ENCODE assay signal across 12 cellular contexts in genomic region chr22:20031732-20032406, GRCh38. TPM values are rescaled to one million over a fixed set of nuclear protein-coding genes. Genes with fewer than 3 reads are reported as not detected.
DNase-seq lines count a peak whose midpoint lies in the region; TF ChIP-seq lines count a peak whose summit lies in the region.
"Had no signal": no experiment of that assay in that cellular context is flagged by ENCODE, and none has a peak within 500 bp of the region (broad histone marks: within the 10 kb centered on the region; RNA-seq: fewer than 3 reads in every experiment).

No MANE protein-coding gene starts in this region.

- WGBS in mammary epithelial cell (ENCODE audit: low coverage, missing lambda C conversion rate) = 87% methylated on average over 10 of the region's 16 CpGs

- H3K27ac ChIP-seq in Peyer's patch = no peak overlapping the region
- no peak overlapping the region for H3K27ac ChIP-seq in mammary epithelial cell (ENCODE audit: insufficient read depth, low read depth, low read length)
- H3K27ac ChIP-seq: SJCRH30 had no signal

- in situ Hi-C loops in mammary epithelial cell (cut with MboI; ENCODE audit: low sequenced_read_pairs in 2 of 2) = no loop called here

- BruUV-seq in mammary epithelial cell (replicated peaks; lab: Mats Ljungman, UMichigan) = no TSS peak

- TF ChIP-seq POLR2A in Peyer's patch (IDR thresholded peaks at IDR 0.05) = no peak

- no peaks in the 10 kb centered on the region for H3K9me3 ChIP-seq in Peyer's patch
- H3K9me3 ChIP-seq in mammary epithelial cell (replicated peaks; ENCODE audit: insufficient read depth, low read length) = no peaks in the 10 kb centered on the region
- H3K9me3 ChIP-seq: SJCRH30 had no signal

- intact Hi-C loops in mammary epithelial cell (cut with micrococcal nuclease) = no loop called here

- TF ChIP-seq CTCF in Peyer's patch (IDR thresholded peaks at IDR 0.05) (no peak), mammary epithelial cell (conservative IDR thresholded peaks at IDR 0.05 in 1 of 2, IDR thresholded peaks at IDR 0.05 in 1 of 2; ENCODE audit: extremely low read depth in 1 of 2, insufficient read depth in 1 of 2, low read depth in 1 of 2, low read length in 2 of 2) (no peak)

- H3K4me3 ChIP-seq in Peyer's patch (no peak overlapping the region), mammary epithelial cell (replicated peaks in 1 of 3; ENCODE audit: insufficient read depth in 1 of 3, low read depth in 2 of 3, low read length in 3 of 3) (no peak overlapping the region)
- H3K4me3 ChIP-seq: SJCRH30 had no signal

- peaks cover 32% of the 10 kb centered on the region for H3K79me2 ChIP-seq in mammary epithelial cell (ENCODE audit: insufficient read depth, low read length)

- dilution Hi-C loops in mammary epithelial cell (cut with HindIII; ENCODE audit: low sequenced_read_pairs) = no loop called here

- H3K9ac ChIP-seq in mammary epithelial cell (ENCODE audit: insufficient read depth, low read length) = no peak overlapping the region

- H3K4me1 ChIP-seq in Peyer's patch = peaks cover 0 to 4% (median 2%) of the 10 kb centered on the region in 4 donors
- H3K4me1 ChIP-seq in mammary epithelial cell (ENCODE audit: insufficient read depth, low read length) = peaks cover 6% of the 10 kb centered on the region
- H3K4me1 ChIP-seq: SJCRH30 had no signal

- H3K36me3 ChIP-seq in Peyer's patch = peaks cover 0 to 10% (median 0%) of the 10 kb centered on the region in 3 donors
- H3K36me3 ChIP-seq in mammary epithelial cell (ENCODE audit: insufficient read depth, low read length) = no peaks in the 10 kb centered on the region
- H3K36me3 ChIP-seq: SJCRH30 had no signal

- H4K20me1 ChIP-seq in mammary epithelial cell (ENCODE audit: insufficient read depth, low read length) = no peaks in the 10 kb centered on the region

- no peak overlapping the region for H2AFZ ChIP-seq in mammary epithelial cell (ENCODE audit: low read depth, low read length)

- H3K4me2 ChIP-seq in mammary epithelial cell (ENCODE audit: insufficient read depth, low read depth, low read length) = no peak overlapping the region

- CTCF ChIA-PET in mammary epithelial cell (lab: Charles Lee; ENCODE audit: low non-redundant PET) = no interaction called here

- H3K27me3 ChIP-seq in Peyer's patch (no peaks in the 10 kb centered on the region), mammary epithelial cell (ENCODE audit: insufficient read depth, low read length) (no peaks in the 10 kb centered on the region)
- H3K27me3 ChIP-seq: SJCRH30 had no signal

- DNase-seq in activated T-cell treated with anti-CD3 and anti-CD28 coated beads, Interleukin-2, amount 50 U/mL, for 1 hour = peak; percentile 40
- DNase-seq in activated T-cell treated with anti-CD3 and anti-CD28 coated beads for 4 hours = no peak
- DNase-seq in Peyer's patch = peak in 2 of 3 donors; percentile 61 to 65
- DNase-seq in mammary epithelial cell = peak; percentile 39
- DNase-seq in stimulated activated CD8-positive, alpha-beta memory T cell treated with anti-CD3 and anti-CD28 coated beads, Interleukin-4, amount 100 ng/mL, for 48 hours = peak; percentile 36
- DNase-seq in NOMO-1 treated with DMSO at 0.1 percent for 48 hours (lab: John Stamatoyannopoulos, UW; ENCODE audit: unreplicated experiment) = no peak
- no peak for DNase-seq in GM19238 (ENCODE audit: insufficient read length, low spot score)
- no peak for DNase-seq in RPMI8226
- DNase-seq: islet precursor cell; NCI-H226; SJCRH30; stimulated activated naive B cell treated with anti-CD40 and anti-IgM and Interleukin-4, amounts not matched to agents 10 μg/mL and 1 μg/mL and 100 μg/mL, for 72 hours had no signal

RNA-seq across cellular contexts. Expression of gene TANGO2, which starts 11.0 kb away (rescaled TPM):
- 10 to 100 TPM; 27.2 to 45.4 (median 41.0) TPM for total RNA-seq in Peyer's patch
- 10 to 100 TPM; 22.5 to 45.7 TPM for total RNA-seq in mammary epithelial cell
- 39.1 TPM for polyA plus RNA-seq in mammary epithelial cell
- polyA minus RNA-seq in mammary epithelial cell = 47.0 TPM

RNA-seq across cellular contexts. Expression of gene ARVCF, which starts 15.2 kb away (rescaled TPM):
- total RNA-seq in Peyer's patch (10 to 100 TPM; 10.7 to 21.2 (median 18.4) TPM), mammary epithelial cell (10 to 100 TPM; 16.4 to 34.3 TPM)
- polyA plus RNA-seq in mammary epithelial cell = 6.0 TPM
- 2.3 TPM for polyA minus RNA-seq in mammary epithelial cell

RNA-seq across cellular contexts. Expression of gene DGCR8, which starts 48.2 kb away (rescaled TPM):
- 100 to 1,000 TPM in 1 of 4 donors, 10 to 100 TPM in 3; 40.6 to 138 (median 64.9) TPM for total RNA-seq in Peyer's patch
- total RNA-seq in mammary epithelial cell = 10 to 100 TPM; 23.0 to 40.4 TPM
- polyA plus RNA-seq in mammary epithelial cell = 20.0 TPM
- polyA minus RNA-seq in mammary epithelial cell = 51.5 TPM

Comparison
In these comparisons a context has a peak if more than half of its experiments do, and no peak if none do; other contexts are left out.
1. DNase-seq: peak in activated T-cell treated with anti-CD3 and anti-CD28 coated beads, Interleukin-2, amount 50 U/mL, for 1 hour (single experiment), Peyer's patch (2 of 3), mammary epithelial cell (single experiment) and stimulated activated CD8-positive, alpha-beta memory T cell treated with anti-CD3 and anti-CD28 coated beads, Interleukin-4, amount 100 ng/mL, for 48 hours (single experiment); none in activated T-cell treated with anti-CD3 and anti-CD28 coated beads for 4 hours (single experiment), NOMO-1 treated with DMSO at 0.1 percent for 48 hours (single experiment), GM19238 (single experiment) and RPMI8226 (single experiment).